ENCODE assay signal across 1 cellular context in genomic region chr13:38395505-38395803, GRCh38.
TF ChIP-seq lines count a peak whose summit lies in the region.

No MANE protein-coding gene starts in this region.

TF ChIP-seq in GM23338, 12 proteins besides CTCF, POLR2A, EP300 and RAD21 (continued from another document):
- TF ChIP-seq REST (IDR thresholded peaks at IDR 0.05; ENCODE audit: unreplicated experiment): no peak
- TF ChIP-seq ZNF114 (CRISPR knock-in tag; IDR thresholded peaks at IDR 0.05): no peak
- TF ChIP-seq NANOG (IDR thresholded peaks at IDR 0.05; ENCODE audit: borderline replicate concordance): no peak
- TF ChIP-seq ZNF462 (CRISPR knock-in tag; IDR thresholded peaks at IDR 0.05): no peak
- no peak for TF ChIP-seq STAT1 (IDR thresholded peaks at IDR 0.05; ENCODE audit: unreplicated experiment)
- TF ChIP-seq JUNB (IDR thresholded peaks at IDR 0.05; ENCODE audit: unreplicated experiment): no peak
